ENCODE assay signal across 22 cellular contexts in the genomic region with DNA sequence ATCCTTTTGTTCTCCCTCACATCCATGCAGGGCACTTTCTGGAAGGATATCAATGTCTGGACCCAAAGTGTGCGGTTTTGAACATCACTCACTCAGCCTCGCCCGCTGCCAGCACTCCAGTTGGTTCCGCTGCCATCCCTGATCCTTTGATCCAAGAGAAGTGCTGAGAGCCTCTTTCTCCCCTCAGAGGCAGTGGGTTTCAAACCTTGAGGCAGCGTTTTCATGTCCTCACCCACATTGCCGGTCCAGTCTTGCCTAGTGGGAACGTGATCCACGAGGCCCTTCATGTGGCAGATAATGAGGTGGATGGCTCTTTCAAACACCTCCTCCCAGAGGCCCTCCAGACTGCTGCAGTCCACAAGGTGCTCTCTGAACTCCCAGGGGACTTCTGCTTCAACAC.
DNase-seq lines count a peak whose midpoint lies in the region; ATAC-seq and TF ChIP-seq lines count a peak whose summit lies in the region.
"Had no signal": no experiment of that assay in that cellular context is flagged by ENCODE, and none has a peak within 500 bp of the region (broad histone marks: within the 10 kb centered on the region; RNA-seq: fewer than 3 reads in every experiment).

No MANE protein-coding gene starts in this region.

- H3K79me2 ChIP-seq in ACC112 (ENCODE audit: control insufficient read depth, insufficient read depth, low read length, unreplicated experiment): no peaks in the 10 kb centered on the region

- H2AFZ ChIP-seq in ACC112 (ENCODE audit: low read length, unreplicated experiment): no peak overlapping the region

- H3K27ac ChIP-seq in ACC112 (ENCODE audit: low read depth, low read length) (peak overlapping the region; percentile 18), coronary artery (no peak overlapping the region)
- H3K27ac ChIP-seq: 22Rv1, C4-2B, SJSA1 had no signal

- no peaks in the 10 kb centered on the region for H3K36me3 Mint-ChIP-seq in activated T-cell treated with anti-CD3 and anti-CD28 coated beads, Interleukin-2, amount 50 U/mL, for 72 hours (ENCODE audit: insufficient read depth in 2 of 2)
- H3K36me3 Mint-ChIP-seq: CD8-positive, alpha-beta memory T cell; IgD-negative memory B cell had no signal

- no peaks in the 10 kb centered on the region for H3K27me3 ChIP-seq in ACC112 (ENCODE audit: insufficient read depth, low read length)
- H3K27me3 ChIP-seq: SJSA1 had no signal

- H3K4me1 ChIP-seq in ACC112 (ENCODE audit: control insufficient read depth, insufficient read depth, low read length, unreplicated experiment): peaks cover 58% of the 10 kb centered on the region

- DNase-seq in DMS79 treated with DMSO at 0.1 percent for 48 hours (lab: John Stamatoyannopoulos, UW) (peak; percentile 33), DMS79 (lab: John Stamatoyannopoulos, UW) (no peak), coronary artery (ENCODE audit: low spot score) (peak; percentile 33), mesenteric fat pad (ENCODE audit: low spot score) (peak; percentile 41)
- DNase-seq in activated T-cell treated with anti-CD3 and anti-CD28 coated beads, Interleukin-2, amount 50 U/mL, for 72 hours: no peak
- DNase-seq: Calu3; CD8-positive, alpha-beta memory T cell; DMS153; GDM1; Karpas-422; NCI-H187 treated with DMSO at 0.1 percent for 48 hours; NCI-H446 treated with DMSO at 0.1 percent for 48 hours; NCI-H526 treated with DMSO at 0.1 percent for 48 hours; OCI-M1 had no signal

- H3K27me3 Mint-ChIP-seq in activated T-cell treated with anti-CD3 and anti-CD28 coated beads, Interleukin-2, amount 50 U/mL, for 72 hours (ENCODE audit: low read depth): no peaks in the 10 kb centered on the region

- no peak overlapping the region for H3K4me3 ChIP-seq in ACC112 (ENCODE audit: low read depth, low read length)
- no peak overlapping the region for H3K4me3 ChIP-seq in coronary artery
- H3K4me3 ChIP-seq: SJSA1 had no signal

- no peaks in the 10 kb centered on the region for H3K9me3 Mint-ChIP-seq in activated T-cell treated with anti-CD3 and anti-CD28 coated beads, Interleukin-2, amount 50 U/mL, for 72 hours

- ATAC-seq in HG03039 (IDR thresholded peaks at IDR 0.05; ENCODE audit: unreplicated experiment) (no peak), GM21576 (IDR thresholded peaks at IDR 0.05; ENCODE audit: unreplicated experiment) (no peak)
- no peak for ATAC-seq in activated T-cell treated with anti-CD3 and anti-CD28 coated beads, Interleukin-2, amount 50 U/mL, for 72 hours (replicated peaks in 1 of 2)
- ATAC-seq: Right ventricle myocardium inferior had no signal

- no peaks in the 10 kb centered on the region for H3K4me1 Mint-ChIP-seq in activated T-cell treated with anti-CD3 and anti-CD28 coated beads, Interleukin-2, amount 50 U/mL, for 72 hours (ENCODE audit: low read depth)
- H3K4me1 Mint-ChIP-seq: CD8-positive, alpha-beta memory T cell had no signal

- no peaks in the 10 kb centered on the region for H3K36me3 ChIP-seq in ACC112 (ENCODE audit: insufficient read depth, low read length)
- H3K36me3 ChIP-seq: SJSA1 had no signal

- H3K27ac Mint-ChIP-seq in activated T-cell treated with anti-CD3 and anti-CD28 coated beads, Interleukin-2, amount 50 U/mL, for 72 hours: no peak overlapping the region
- H3K27ac Mint-ChIP-seq: CD8-positive, alpha-beta memory T cell; IgD-negative memory B cell had no signal

- no peak for TF ChIP-seq CTCF in coronary artery (IDR thresholded peaks at IDR 0.05)

- no peak overlapping the region for H3K4me3 Mint-ChIP-seq in activated T-cell treated with anti-CD3 and anti-CD28 coated beads, Interleukin-2, amount 50 U/mL, for 72 hours
- H3K4me3 Mint-ChIP-seq: CD8-positive, alpha-beta memory T cell; IgD-negative memory B cell had no signal

Comparison
In these comparisons a context has a peak if more than half of its experiments do, and no peak if none do; other contexts are left out.
1. DNase-seq: peak in DMS79 treated with DMSO at 0.1 percent for 48 hours (single experiment), coronary artery (single experiment) and mesenteric fat pad (single experiment); none in DMS79 (single experiment) and activated T-cell treated with anti-CD3 and anti-CD28 coated beads, Interleukin-2, amount 50 U/mL, for 72 hours (0 of 2).